Comparison of ENCODE assay signal across 8 cellular contexts in the genomic region with DNA sequence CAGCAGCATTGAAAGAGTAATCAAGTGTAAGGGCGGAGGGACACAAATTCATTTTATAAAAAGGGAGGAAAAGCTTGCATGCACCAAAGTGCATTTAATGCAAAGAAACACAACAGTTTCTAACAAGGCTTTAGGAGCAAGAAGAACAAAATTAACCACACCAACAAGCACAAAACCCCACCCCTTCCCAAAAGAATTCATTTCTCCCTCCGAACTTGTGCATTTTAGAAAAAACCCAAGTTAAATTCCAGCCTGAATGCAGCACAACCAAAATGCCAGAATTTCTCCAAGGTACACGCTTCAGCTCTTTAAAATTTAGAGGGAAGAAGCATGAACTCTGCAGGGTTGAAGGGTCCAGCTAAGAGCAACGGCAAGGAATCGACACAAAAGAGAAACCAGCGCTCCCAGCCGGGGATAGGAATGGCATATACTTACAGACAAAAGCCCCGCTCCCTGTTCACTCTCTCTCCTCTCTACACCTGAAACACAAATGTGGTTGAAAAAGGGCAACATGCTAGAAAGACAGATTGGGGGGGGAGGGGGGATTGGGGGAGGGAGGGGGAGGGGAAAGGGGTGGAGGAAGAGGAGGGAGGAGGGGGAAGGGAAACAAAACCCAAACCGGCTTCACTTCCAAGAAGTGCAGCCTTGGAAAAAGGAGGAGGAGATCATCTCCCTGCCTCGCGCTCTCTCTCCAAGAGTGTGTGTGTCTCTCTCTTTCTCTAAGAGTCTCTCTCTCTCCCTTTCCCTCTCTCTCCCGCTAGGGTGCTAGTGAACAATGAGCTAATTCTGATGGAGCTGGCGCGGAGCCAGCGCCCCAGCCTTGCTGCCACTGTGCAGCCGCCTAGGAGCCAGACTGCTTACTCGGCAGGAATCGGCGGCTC. TPM values are rescaled to one million over a fixed set of nuclear protein-coding genes. Genes with fewer than 3 reads are reported as not detected.
DNase-seq lines count a peak whose midpoint lies in the region; ATAC-seq and TF ChIP-seq lines count a peak whose summit lies in the region.

A gene with protein sequence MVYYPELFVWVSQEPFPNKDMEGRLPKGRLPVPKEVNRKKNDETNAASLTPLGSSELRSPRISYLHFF (minus strand): TSS at position 494 of the 881 bp plus-strand sequence. CDS start 1,422 bp downstream, outside the sequence.

- H3K36me3 ChIP-seq in H7 (replicated peaks; ENCODE audit: control insufficient read depth, insufficient read depth, low read length), result no peaks in the 10 kb centered on the region; the same call in 1 of the 2 replicates
- no peaks in the 10 kb centered on the region for H3K36me3 ChIP-seq in neural progenitor cell

- POLR2A ChIA-PET in RWPE1 (lab: Yijun Ruan, JAX; ENCODE audit: low non-redundant PET), result no interaction called here

- peaks cover 49% of the 10 kb centered on the region for H3K79me2 ChIP-seq in neural progenitor cell (ENCODE audit: low read depth)

- H3K27me3 ChIP-seq in H7 (ENCODE audit: control insufficient read depth, insufficient read depth, low read length), result no peaks in the 10 kb centered on the region
- peaks cover 9% of the 10 kb centered on the region for H3K27me3 ChIP-seq in foreskin keratinocyte
- H3K27me3 ChIP-seq in neural progenitor cell, result no peaks in the 10 kb centered on the region

- CTCF ChIA-PET in RWPE1 (lab: Yijun Ruan, JAX), result interaction anchor here (0.5 to 1.9 kb wide), 11 partner anchors 64 to 993 kb away, joined by 3 to 13 read pairs (median 3); no protein-coding TSS in a partner anchor

- H3K4me1 ChIP-seq in foreskin keratinocyte (peaks cover 5% of the 10 kb centered on the region), neural progenitor cell (peaks cover 44% of the 10 kb centered on the region)

- peaks cover 11% of the 10 kb centered on the region for H3K9me3 Mint-ChIP-seq in neural progenitor cell

- H3K27me3 Mint-ChIP-seq in neural progenitor cell (ENCODE audit: insufficient read depth, low read depth), result peaks cover 3% of the 10 kb centered on the region

- peak within 1 kb of the TSS; percentile 81 for H3K9ac ChIP-seq in neural progenitor cell

- peak within 1 kb of the TSS; percentile 95 for H3K27ac Mint-ChIP-seq in neural progenitor cell

- H3K36me3 Mint-ChIP-seq in neural progenitor cell, result peaks cover 20% of the 10 kb centered on the region

- DNase-seq in ELF-1 (ENCODE audit: low read depth, low spot score), result peak; percentile 90
- DNase-seq in H7, result peak; percentile 76
- DNase-seq in LNCaP clone FGC (ENCODE audit: low read depth), result peak; percentile 91
- DNase-seq in RWPE1 (ENCODE audit: low spot score), result peak; percentile 93
- peak; percentile 31 to 79 (median 56) for DNase-seq in activated naive CD4-positive, alpha-beta T cell (lab: John Stamatoyannopoulos, UW)
- peak; percentile 87 to 90 for DNase-seq in foreskin keratinocyte
- peak; percentile 93 for DNase-seq in neural progenitor cell (ENCODE audit: low spot score)
- peak; percentile 97 for DNase-seq in superior temporal gyrus (ENCODE audit: extremely low spot score)

- H2AFZ ChIP-seq in neural progenitor cell (replicated peaks), result peak within 1 kb of the TSS; percentile 83

- ATAC-seq in foreskin keratinocyte, result peak; percentile 94

- H3F3A ChIP-seq in neural progenitor cell (ENCODE audit: low read depth), result peaks cover 24% of the 10 kb centered on the region

- H4K20me1 ChIP-seq in neural progenitor cell (ENCODE audit: low read depth), result peaks cover 23% of the 10 kb centered on the region

- peak within 1 kb of the TSS; percentile 92 for H3K4me3 Mint-ChIP-seq in neural progenitor cell

- H3K27ac ChIP-seq in RWPE1 (peak within 1 kb of the TSS; percentile 97), foreskin keratinocyte (peak within 1 kb of the TSS; percentile 80), neural progenitor cell (peak within 1 kb of the TSS; percentile 94)

- H3K4me3 ChIP-seq in H7 (ENCODE audit: insufficient read depth, low read depth, low read length) (peak within 1 kb of the TSS; percentile 82), LNCaP clone FGC (ENCODE audit: low read depth, low read length) (peak within 1 kb of the TSS; percentile 82), neural progenitor cell (peak within 1 kb of the TSS; percentile 99)

- TF ChIP-seq CTCF in LNCaP clone FGC (IDR thresholded peaks at IDR 0.05; ENCODE audit: control insufficient read depth, extremely low read depth, insufficient read depth), result peak; percentile 40; the same call in 1 of the 2 replicates
- TF ChIP-seq CTCF in RWPE1 (conservative IDR thresholded peaks at IDR 0.05; ENCODE audit: low read depth), result peak; percentile 33; the same call in 1 of the 2 replicates
- peak; percentile 59 for TF ChIP-seq CTCF in foreskin keratinocyte (conservative IDR thresholded peaks at IDR 0.05)
- peak; percentile 35 for TF ChIP-seq CTCF in neural progenitor cell (IDR thresholded peaks at IDR 0.05)

- H3K4me1 Mint-ChIP-seq in neural progenitor cell, result peaks cover 30% of the 10 kb centered on the region

- peak within 1 kb of the TSS; percentile 90 for H3K4me2 ChIP-seq in neural progenitor cell

- no peaks in the 10 kb centered on the region for H3K9me3 ChIP-seq in neural progenitor cell (ENCODE audit: low read depth)

RNA-seq across cellular contexts. Expression of the gene that starts here (rescaled TPM):
- total RNA-seq in H7 (2014; rRNA removed; shearing (Covaris generic)), result 199 and 208 TPM in 2 replicates
- 1.1 and 1.7 TPM in 2 replicates for total RNA-seq in foreskin keratinocyte
- 1.0 and 1.5 TPM in 2 replicates for polyA plus RNA-seq in foreskin keratinocyte
- 426 and 465 TPM in 2 replicates for total RNA-seq in neural progenitor cell (ENCODE audit: low replicate concordance)

Comparison
In these comparisons a context has a peak if more than half of its experiments do, and no peak if none do; other contexts are left out.
1. Peak in every context shown above with its lines: DNase-seq, ATAC-seq, H3K4me3 ChIP-seq and H3K27ac ChIP-seq.
2. RNA of the gene that starts here (total RNA-seq): 426 to 465 TPM in neural progenitor cell and 199 to 208 TPM in H7; 1.1 to 1.7 TPM in foreskin keratinocyte; every median in the first group is over 10 times any median in the second.